ENCODE assay signal across 1 cellular context in the genomic region with DNA sequence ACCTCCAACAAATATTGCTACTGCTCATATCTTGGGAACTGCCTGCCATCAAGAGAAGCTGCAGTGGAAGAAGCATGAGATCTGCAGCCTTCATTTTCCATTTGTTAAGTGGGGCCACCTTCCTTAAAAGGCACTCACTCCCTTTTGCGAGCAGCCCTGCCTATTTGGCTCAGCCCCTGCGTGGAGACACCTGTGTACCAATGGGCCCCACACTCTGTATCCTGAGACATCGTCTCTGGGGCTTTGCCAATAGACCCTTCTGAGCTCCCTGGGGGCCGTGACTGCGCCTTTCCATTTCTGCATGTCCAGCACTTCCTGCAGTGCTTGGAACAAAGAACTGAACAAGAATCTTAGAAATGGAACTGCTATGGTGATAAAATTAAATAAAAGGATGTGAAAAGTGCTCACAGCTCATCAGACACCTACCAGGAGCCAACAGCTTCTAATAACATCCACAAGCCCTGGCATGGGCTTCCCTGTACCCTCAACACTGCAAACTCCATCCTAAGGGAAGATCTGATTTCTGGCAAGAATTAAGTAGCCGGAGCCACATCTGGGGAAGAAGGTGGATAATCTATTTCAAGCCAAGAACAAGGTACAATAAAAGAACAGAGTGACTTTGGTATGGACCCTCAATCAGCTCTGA.
TF ChIP-seq lines count a peak whose summit lies in the region.

No MANE protein-coding gene starts in this region.

TF ChIP-seq in GM23338, 12 proteins besides CTCF, POLR2A, EP300 and RAD21:
- TF ChIP-seq POLR2AphosphoS5 (IDR thresholded peaks at IDR 0.05; ENCODE audit: low read depth), result 0 out of 2 replicates have a peak, but pooled peaks have one; percentile 9
- TF ChIP-seq, protein P1, sequence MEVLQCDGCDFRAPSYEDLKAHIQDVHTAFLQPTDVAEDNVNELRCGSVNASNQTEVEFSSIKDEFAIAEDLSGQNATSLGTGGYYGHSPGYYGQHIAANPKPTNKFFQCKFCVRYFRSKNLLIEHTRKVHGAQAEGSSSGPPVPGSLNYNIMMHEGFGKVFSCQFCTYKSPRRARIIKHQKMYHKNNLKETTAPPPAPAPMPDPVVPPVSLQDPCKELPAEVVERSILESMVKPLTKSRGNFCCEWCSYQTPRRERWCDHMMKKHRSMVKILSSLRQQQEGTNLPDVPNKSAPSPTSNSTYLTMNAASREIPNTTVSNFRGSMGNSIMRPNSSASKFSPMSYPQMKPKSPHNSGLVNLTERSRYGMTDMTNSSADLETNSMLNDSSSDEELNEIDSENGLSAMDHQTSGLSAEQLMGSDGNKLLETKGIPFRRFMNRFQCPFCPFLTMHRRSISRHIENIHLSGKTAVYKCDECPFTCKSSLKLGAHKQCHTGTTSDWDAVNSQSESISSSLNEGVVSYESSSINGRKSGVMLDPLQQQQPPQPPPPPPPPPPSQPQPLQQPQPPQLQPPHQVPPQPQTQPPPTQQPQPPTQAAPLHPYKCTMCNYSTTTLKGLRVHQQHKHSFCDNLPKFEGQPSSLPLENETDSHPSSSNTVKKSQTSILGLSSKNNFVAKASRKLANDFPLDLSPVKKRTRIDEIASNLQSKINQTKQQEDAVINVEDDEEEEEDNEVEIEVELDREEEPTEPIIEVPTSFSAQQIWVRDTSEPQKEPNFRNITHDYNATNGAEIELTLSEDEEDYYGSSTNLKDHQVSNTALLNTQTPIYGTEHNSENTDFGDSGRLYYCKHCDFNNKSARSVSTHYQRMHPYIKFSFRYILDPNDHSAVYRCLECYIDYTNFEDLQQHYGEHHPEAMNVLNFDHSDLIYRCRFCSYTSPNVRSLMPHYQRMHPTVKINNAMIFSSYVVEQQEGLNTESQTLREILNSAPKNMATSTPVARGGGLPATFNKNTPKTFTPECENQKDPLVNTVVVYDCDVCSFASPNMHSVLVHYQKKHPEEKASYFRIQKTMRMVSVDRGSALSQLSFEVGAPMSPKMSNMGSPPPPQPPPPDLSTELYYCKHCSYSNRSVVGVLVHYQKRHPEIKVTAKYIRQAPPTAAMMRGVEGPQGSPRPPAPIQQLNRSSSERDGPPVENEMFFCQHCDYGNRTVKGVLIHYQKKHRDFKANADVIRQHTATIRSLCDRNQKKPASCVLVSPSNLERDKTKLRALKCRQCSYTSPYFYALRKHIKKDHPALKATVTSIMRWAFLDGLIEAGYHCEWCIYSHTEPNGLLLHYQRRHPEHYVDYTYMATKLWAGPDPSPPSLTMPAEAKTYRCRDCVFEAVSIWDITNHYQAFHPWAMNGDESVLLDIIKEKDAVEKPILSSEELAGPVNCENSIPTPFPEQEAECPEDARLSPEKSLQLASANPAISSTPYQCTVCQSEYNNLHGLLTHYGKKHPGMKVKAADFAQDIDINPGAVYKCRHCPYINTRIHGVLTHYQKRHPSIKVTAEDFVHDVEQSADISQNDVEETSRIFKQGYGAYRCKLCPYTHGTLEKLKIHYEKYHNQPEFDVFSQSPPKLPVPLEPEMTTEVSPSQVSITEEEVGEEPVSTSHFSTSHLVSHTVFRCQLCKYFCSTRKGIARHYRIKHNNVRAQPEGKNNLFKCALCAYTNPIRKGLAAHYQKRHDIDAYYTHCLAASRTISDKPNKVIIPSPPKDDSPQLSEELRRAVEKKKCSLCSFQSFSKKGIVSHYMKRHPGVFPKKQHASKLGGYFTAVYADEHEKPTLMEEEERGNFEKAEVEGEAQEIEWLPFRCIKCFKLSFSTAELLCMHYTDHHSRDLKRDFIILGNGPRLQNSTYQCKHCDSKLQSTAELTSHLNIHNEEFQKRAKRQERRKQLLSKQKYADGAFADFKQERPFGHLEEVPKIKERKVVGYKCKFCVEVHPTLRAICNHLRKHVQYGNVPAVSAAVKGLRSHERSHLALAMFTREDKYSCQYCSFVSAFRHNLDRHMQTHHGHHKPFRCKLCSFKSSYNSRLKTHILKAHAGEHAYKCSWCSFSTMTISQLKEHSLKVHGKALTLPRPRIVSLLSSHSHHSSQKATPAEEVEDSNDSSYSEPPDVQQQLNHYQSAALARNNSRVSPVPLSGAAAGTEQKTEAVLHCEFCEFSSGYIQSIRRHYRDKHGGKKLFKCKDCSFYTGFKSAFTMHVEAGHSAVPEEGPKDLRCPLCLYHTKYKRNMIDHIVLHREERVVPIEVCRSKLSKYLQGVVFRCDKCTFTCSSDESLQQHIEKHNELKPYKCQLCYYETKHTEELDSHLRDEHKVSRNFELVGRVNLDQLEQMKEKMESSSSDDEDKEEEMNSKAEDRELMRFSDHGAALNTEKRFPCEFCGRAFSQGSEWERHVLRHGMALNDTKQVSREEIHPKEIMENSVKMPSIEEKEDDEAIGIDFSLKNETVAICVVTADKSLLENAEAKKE (CRISPR knock-in tag; IDR thresholded peaks at IDR 0.05), result no peak
- TF ChIP-seq, protein P2, sequence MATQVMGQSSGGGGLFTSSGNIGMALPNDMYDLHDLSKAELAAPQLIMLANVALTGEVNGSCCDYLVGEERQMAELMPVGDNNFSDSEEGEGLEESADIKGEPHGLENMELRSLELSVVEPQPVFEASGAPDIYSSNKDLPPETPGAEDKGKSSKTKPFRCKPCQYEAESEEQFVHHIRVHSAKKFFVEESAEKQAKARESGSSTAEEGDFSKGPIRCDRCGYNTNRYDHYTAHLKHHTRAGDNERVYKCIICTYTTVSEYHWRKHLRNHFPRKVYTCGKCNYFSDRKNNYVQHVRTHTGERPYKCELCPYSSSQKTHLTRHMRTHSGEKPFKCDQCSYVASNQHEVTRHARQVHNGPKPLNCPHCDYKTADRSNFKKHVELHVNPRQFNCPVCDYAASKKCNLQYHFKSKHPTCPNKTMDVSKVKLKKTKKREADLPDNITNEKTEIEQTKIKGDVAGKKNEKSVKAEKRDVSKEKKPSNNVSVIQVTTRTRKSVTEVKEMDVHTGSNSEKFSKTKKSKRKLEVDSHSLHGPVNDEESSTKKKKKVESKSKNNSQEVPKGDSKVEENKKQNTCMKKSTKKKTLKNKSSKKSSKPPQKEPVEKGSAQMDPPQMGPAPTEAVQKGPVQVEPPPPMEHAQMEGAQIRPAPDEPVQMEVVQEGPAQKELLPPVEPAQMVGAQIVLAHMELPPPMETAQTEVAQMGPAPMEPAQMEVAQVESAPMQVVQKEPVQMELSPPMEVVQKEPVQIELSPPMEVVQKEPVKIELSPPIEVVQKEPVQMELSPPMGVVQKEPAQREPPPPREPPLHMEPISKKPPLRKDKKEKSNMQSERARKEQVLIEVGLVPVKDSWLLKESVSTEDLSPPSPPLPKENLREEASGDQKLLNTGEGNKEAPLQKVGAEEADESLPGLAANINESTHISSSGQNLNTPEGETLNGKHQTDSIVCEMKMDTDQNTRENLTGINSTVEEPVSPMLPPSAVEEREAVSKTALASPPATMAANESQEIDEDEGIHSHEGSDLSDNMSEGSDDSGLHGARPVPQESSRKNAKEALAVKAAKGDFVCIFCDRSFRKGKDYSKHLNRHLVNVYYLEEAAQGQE (IDR thresholded peaks at IDR 0.05; ENCODE audit: unreplicated experiment), result no peak
- TF ChIP-seq ZNF114 (CRISPR knock-in tag; IDR thresholded peaks at IDR 0.05), result no peak
